Comparison of ENCODE assay signal across 23 cellular contexts in genomic region chr10:62788861-62789467, GRCh38. TPM values are rescaled to one million over a fixed set of nuclear protein-coding genes. Genes with fewer than 3 reads are reported as not detected.
A peak's percentile ranks its signal among the peaks of the same experiment; 100 is the strongest.
DNase-seq lines count a peak whose midpoint lies in the region; ATAC-seq, FAIRE-seq and TF ChIP-seq lines count a peak whose summit lies in the region.
"Had no signal": no experiment of that assay in that cellular context is flagged by ENCODE, and none has a peak within 500 bp of the region (broad histone marks: within the 10 kb centered on the region; RNA-seq: fewer than 3 reads in every experiment).

No MANE protein-coding gene starts in this region.

- H3K27ac ChIP-seq in astrocyte (ENCODE audit: low read depth, low read length) (no peak overlapping the region), heart left ventricle (peak overlapping the region in 3 of 12 donors; percentile 22 to 44 (median 41)), ovary (no peak overlapping the region)
- H3K27ac ChIP-seq: brain microvascular endothelial cell, coronary artery, lower lobe of right lung, neutrophil had no signal

- H3K9me3 ChIP-seq in astrocyte (ENCODE audit: insufficient read depth, low read depth, low read length) (no peaks in the 10 kb centered on the region), heart left ventricle (peaks cover 0 to 14% (median 2%) of the 10 kb centered on the region in 12 donors), ovary (no peaks in the 10 kb centered on the region)
- H3K9me3 ChIP-seq: lower lobe of right lung, neutrophil, SK-N-SH had no signal

- peaks cover 12% of the 10 kb centered on the region for H3K36me3 Mint-ChIP-seq in astrocyte (ENCODE audit: low read depth, unreplicated experiment)
- H3K36me3 Mint-ChIP-seq in activated naive CD4-positive, alpha-beta T cell treated with anti-CD3 and anti-CD28 coated beads, Interleukin-2, amount 50 U/mL, for 72 hours, result peaks cover 14 to 23% of the 10 kb centered on the region in 2 donors

- no peaks in the 10 kb centered on the region for H4K20me1 ChIP-seq in astrocyte (ENCODE audit: insufficient read depth, low read length)

- H3K79me2 ChIP-seq in astrocyte (ENCODE audit: insufficient read depth, low read length), result no peaks in the 10 kb centered on the region

- intact Hi-C loops in heart left ventricle (cut with DNase I) (no loop called here), ovary (cut with DNase I) (no loop called here)

- FAIRE-seq in astrocyte (lab: Jason Lieb, UNC), result no peak
- FAIRE-seq: D721Med, endometrium, islet of Langerhans had no signal

- no peak overlapping the region for H3K9ac ChIP-seq in astrocyte (ENCODE audit: low read length)
- H3K9ac ChIP-seq: SK-N-SH had no signal

- no peak overlapping the region for H3K4me3 Mint-ChIP-seq in astrocyte (ENCODE audit: unreplicated experiment)
- H3K4me3 Mint-ChIP-seq: activated naive CD8-positive, alpha-beta T cell; activated T-helper 17 cell treated with anti-CD3 and anti-CD28 coated beads, Interleukin-2, amount 50 U/mL, for 72 hours; CD14-positive monocyte; H9 had no signal

- ATAC-seq in heart left ventricle, result peak; percentile 45 to 67 (median 58)
- no peak for ATAC-seq in GM18861 (IDR thresholded peaks at IDR 0.05; ENCODE audit: unreplicated experiment)
- no peak for ATAC-seq in activated naive CD4-positive, alpha-beta T cell treated with anti-CD3 and anti-CD28 coated beads, Interleukin-2, amount 50 U/mL, for 72 hours
- ATAC-seq: activated T-helper 17 cell treated with anti-CD3 and anti-CD28 coated beads, Interleukin-2, amount 50 U/mL, for 72 hours; lower lobe of right lung had no signal

- 44 to 48% (median 46%) methylated on average over 9 of the region's 9 CpGs for WGBS in heart left ventricle, 4 donors
- 8 to 16% (median 9%) methylated on average over 9 of the region's 9 CpGs for WGBS in ovary, 3 donors

- no peak overlapping the region for H3K4me2 ChIP-seq in astrocyte (ENCODE audit: low read length)
- H3K4me2 ChIP-seq: SK-N-SH had no signal

- peaks cover 9% of the 10 kb centered on the region for H3K4me1 Mint-ChIP-seq in astrocyte (ENCODE audit: low read depth, unreplicated experiment)
- H3K4me1 Mint-ChIP-seq: activated T-helper 17 cell treated with anti-CD3 and anti-CD28 coated beads, Interleukin-2, amount 50 U/mL, for 72 hours; CD14-positive monocyte had no signal

- peaks cover 2% of the 10 kb centered on the region for H3K27me3 Mint-ChIP-seq in astrocyte (ENCODE audit: low read depth, unreplicated experiment)
- H3K27me3 Mint-ChIP-seq: activated naive CD8-positive, alpha-beta T cell had no signal

- H3K4me3 ChIP-seq in astrocyte (ENCODE audit: insufficient read depth, low read depth, low read length) (no peak overlapping the region), heart left ventricle (no peak overlapping the region), ovary (no peak overlapping the region), H7 (ENCODE audit: insufficient read depth, low read depth, low read length) (no peak overlapping the region)
- H3K4me3 ChIP-seq: coronary artery, lower lobe of right lung had no signal

- H3K27me3 ChIP-seq in astrocyte (ENCODE audit: insufficient read depth, low read length) (no peaks in the 10 kb centered on the region), heart left ventricle (no peaks in the 10 kb centered on the region), ovary (no peaks in the 10 kb centered on the region), H7 (ENCODE audit: control insufficient read depth, insufficient read depth, low read length) (no peaks in the 10 kb centered on the region)
- H3K27me3 ChIP-seq: brain microvascular endothelial cell had no signal

- H3K27ac Mint-ChIP-seq in astrocyte (ENCODE audit: unreplicated experiment), result no peak overlapping the region
- no peak overlapping the region for H3K27ac Mint-ChIP-seq in activated naive CD4-positive, alpha-beta T cell treated with anti-CD3 and anti-CD28 coated beads, Interleukin-2, amount 50 U/mL, for 72 hours
- H3K27ac Mint-ChIP-seq: activated naive CD8-positive, alpha-beta T cell; activated T-helper 17 cell treated with anti-CD3 and anti-CD28 coated beads, Interleukin-2, amount 50 U/mL, for 72 hours; CD14-positive monocyte; H9 had no signal

- H3K36me3 ChIP-seq in astrocyte (ENCODE audit: insufficient read depth, low read length) (no peaks in the 10 kb centered on the region), heart left ventricle (no peaks in the 10 kb centered on the region), ovary (no peaks in the 10 kb centered on the region), H7 (replicated peaks; ENCODE audit: control insufficient read depth, insufficient read depth, low read length) (no peaks in the 10 kb centered on the region)
- H3K36me3 ChIP-seq: brain microvascular endothelial cell, lower lobe of right lung, neutrophil had no signal

- TF ChIP-seq EP300 in ovary (IDR thresholded peaks at IDR 0.05), result no peak

- H3K4me1 ChIP-seq in astrocyte (ENCODE audit: insufficient read depth, low read length) (no peaks in the 10 kb centered on the region), heart left ventricle (peaks cover 0 to 15% (median 6%) of the 10 kb centered on the region in 12 donors), ovary (ENCODE audit: insufficient read depth) (peaks cover 5% of the 10 kb centered on the region)
- H3K4me1 ChIP-seq: lower lobe of right lung had no signal

- peaks cover 24% of the 10 kb centered on the region for H3K9me3 Mint-ChIP-seq in astrocyte (ENCODE audit: unreplicated experiment)
- peaks cover 7 to 14% of the 10 kb centered on the region in 2 donors for H3K9me3 Mint-ChIP-seq in activated naive CD4-positive, alpha-beta T cell treated with anti-CD3 and anti-CD28 coated beads, Interleukin-2, amount 50 U/mL, for 72 hours

- TF ChIP-seq CTCF in astrocyte (IDR thresholded peaks at IDR 0.05; ENCODE audit: insufficient read depth, low read depth, low read length), result no peak
- TF ChIP-seq CTCF in heart left ventricle (IDR thresholded peaks at IDR 0.05), result no peak
- no peak for TF ChIP-seq CTCF in ovary (IDR thresholded peaks at IDR 0.05)

- TF ChIP-seq POLR2A in heart left ventricle (IDR thresholded peaks at IDR 0.05) (no peak), ovary (IDR thresholded peaks at IDR 0.05) (no peak)

- H2AFZ ChIP-seq in astrocyte (ENCODE audit: low read depth, low read length), result no peak overlapping the region

- DNase-seq in GM03348 (ENCODE audit: low spot score) (peak; percentile 39), astrocyte (ENCODE audit: low read depth) (peak; percentile 75), heart left ventricle (peak in 1 of 5 donors; percentile 22), ovary (peak in 4 of 5 donors; percentile 30 to 40 (median 38)), H7 (no peak)
- DNase-seq in activated naive CD4-positive, alpha-beta T cell treated with anti-CD3 and anti-CD28 coated beads, Interleukin-2, amount 50 U/mL, for 72 hours (ENCODE audit: low spot score in 2 of 2), result no peak
- DNase-seq: activated CD8-positive, alpha-beta memory T cell treated with anti-CD3 and anti-CD28 coated beads, Interleukin-2, amount 50 U/mL, for 4 hours; brain microvascular endothelial cell; H9; hypothalamus; lower lobe of right lung; NCI-H1436; NCI-H510A; SK-N-SH had no signal

RNA-seq across cellular contexts. Expression of gene ADO, which starts 15.6 kb away (rescaled TPM):
- 29.0 and 31.1 TPM in 2 replicates for total RNA-seq in astrocyte
- total RNA-seq in heart left ventricle, result 10 to 100 TPM; 18.3 to 35.5 (median 19.7) TPM
- 10 to 100 TPM in 1 of 2 donors, 1 to 10 TPM in 1; 7.6 to 24.6 TPM for polyA plus RNA-seq in heart left ventricle
- total RNA-seq in ovary, result 10 to 100 TPM; 15.5 to 31.1 (median 24.4) TPM
- polyA plus RNA-seq in ovary, result 10 to 100 TPM in 1 of 2 donors, 1 to 10 TPM in 1; 9.7 to 22.2 TPM
- 48.5 and 51.0 TPM in 2 replicates for total RNA-seq in H7 (2014; rRNA removed; shearing (Covaris generic))
- 10 to 100 TPM; 16.6 to 17.1 TPM for total RNA-seq in activated naive CD4-positive, alpha-beta T cell treated with anti-CD3 and anti-CD28 coated beads, Interleukin-2, amount 50 U/mL, for 72 hours

RNA-seq across cellular contexts. Expression of gene EGR2, which starts 27.2 kb away (rescaled TPM):
- total RNA-seq in astrocyte (12.1 and 22.9 TPM in 2 replicates), heart left ventricle (1 to 10 TPM in 7 of 9 donors, under 1 TPM in 2; 0.37 to 8.5 (median 1.9) TPM), ovary (10 to 100 TPM in 1 of 7 donors, 1 to 10 TPM in 5, under 1 TPM in 1; 0.48 to 13.0 (median 4.6) TPM)
- polyA plus RNA-seq in heart left ventricle (1 to 10 TPM; 1.4 to 1.8 TPM), ovary (1 to 10 TPM; 2.0 to 5.7 TPM)
- 0.14 and 0.96 TPM in 2 replicates for total RNA-seq in H7 (2014; rRNA removed; shearing (Covaris generic))
- total RNA-seq in activated naive CD4-positive, alpha-beta T cell treated with anti-CD3 and anti-CD28 coated beads, Interleukin-2, amount 50 U/mL, for 72 hours, result 10 to 100 TPM; 43.0 to 54.5 TPM

Comparison
In these comparisons a context has a peak if more than half of its experiments do, and no peak if none do; other contexts are left out.
1. DNase-seq: peak in GM03348 (single experiment), astrocyte (single experiment) and ovary (4 of 5); none in H7 (single experiment) and activated naive CD4-positive, alpha-beta T cell treated with anti-CD3 and anti-CD28 coated beads, Interleukin-2, amount 50 U/mL, for 72 hours (0 of 2).
2. ATAC-seq: peak in heart left ventricle (4 of 4); none in GM18861 (single experiment) and activated naive CD4-positive, alpha-beta T cell treated with anti-CD3 and anti-CD28 coated beads, Interleukin-2, amount 50 U/mL, for 72 hours (0 of 2).